In the genomic region with DNA sequence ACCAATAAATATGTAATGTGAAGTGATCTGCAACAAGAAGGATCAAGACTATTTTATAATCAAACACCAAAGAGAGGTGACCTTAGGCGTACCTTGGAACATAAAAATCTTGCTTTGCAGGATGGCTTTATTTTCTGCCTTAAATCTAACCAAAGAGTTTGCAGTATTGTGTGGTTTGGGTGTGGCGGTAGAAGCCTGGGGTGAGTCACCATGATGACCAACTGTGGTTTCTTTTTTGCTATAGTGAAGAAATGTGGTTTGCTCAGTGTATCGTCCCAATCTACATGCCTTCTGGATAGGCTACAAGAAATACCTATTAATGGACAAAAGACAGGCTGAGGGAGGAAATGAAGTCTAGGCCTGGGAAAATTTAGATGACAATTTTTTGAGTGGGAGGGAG, we compare ENCODE assay signal across 8 cellular contexts. TPM values are rescaled to one million over a fixed set of nuclear protein-coding genes. Genes with fewer than 3 reads are reported as not detected.
A peak's percentile ranks its signal among the peaks of the same experiment; 100 is the strongest.
DNase-seq lines count a peak whose midpoint lies in the region; ATAC-seq and TF ChIP-seq lines count a peak whose summit lies in the region.

No MANE protein-coding gene starts in this region.

- peak overlapping the region; percentile 53 for H3K27ac ChIP-seq in brain microvascular endothelial cell

- no peak overlapping the region for H3K4me3 ChIP-seq in brain microvascular endothelial cell (ENCODE audit: low read depth, low read length)

- ATAC-seq in GM19025 (IDR thresholded peaks at IDR 0.05; ENCODE audit: low read depth, unreplicated experiment) (peak; percentile 62), HG03097 (IDR thresholded peaks at IDR 0.05; ENCODE audit: low FRiP score, unreplicated experiment) (peak; percentile 67)

- no peak for TF ChIP-seq CTCF in brain microvascular endothelial cell (IDR thresholded peaks at IDR 0.05; ENCODE audit: low read depth, low read length, missing control alignments)

- DNase-seq in AG08396 (ENCODE audit: low spot score) (peak; percentile 79), SIG-M5 treated with dmso at 0.1 percent for 504 hours (lab: John Stamatoyannopoulos, UW; ENCODE audit: unreplicated experiment) (peak; percentile 89), brain microvascular endothelial cell (peak; percentile 95), renal cortical epithelial cell (ENCODE audit: low read depth) (peak; percentile 97), NCI-H524 treated with DMSO at 0.1 percent for 48 hours (lab: John Stamatoyannopoulos, UW) (no peak), NCI-H510A (lab: John Stamatoyannopoulos, UW) (no peak)

- no peaks in the 10 kb centered on the region for H3K36me3 ChIP-seq in brain microvascular endothelial cell (replicated peaks)

- H3K27me3 ChIP-seq in brain microvascular endothelial cell (replicated peaks), result no peaks in the 10 kb centered on the region

- in situ Hi-C loops in brain microvascular endothelial cell (cut with HindIII; ENCODE audit: low pct_ligation_motif_present, low sequenced_read_pairs), result no loop called here

RNA-seq across cellular contexts. Expression of a gene that starts 5.1 kb away (rescaled TPM):
- total RNA-seq in renal cortical epithelial cell, result 183 and 341 TPM in 2 replicates

Comparison
In these comparisons a context has a peak if more than half of its experiments do, and no peak if none do; other contexts are left out.
1. DNase-seq: peak in AG08396 (single experiment), SIG-M5 treated with dmso at 0.1 percent for 504 hours (single experiment), brain microvascular endothelial cell (single experiment) and renal cortical epithelial cell (single experiment); none in NCI-H524 treated with DMSO at 0.1 percent for 48 hours (single experiment) and NCI-H510A (single experiment).